8 cellular contexts compared by ENCODE assay signal in genomic region chr19:45403781-45404556, GRCh38. TPM values are rescaled to one million over a fixed set of nuclear protein-coding genes. Genes with fewer than 3 reads are reported as not detected.
DNase-seq lines count a peak whose midpoint lies in the region; ATAC-seq lines count a peak whose summit lies in the region.

No MANE protein-coding gene starts in this region.

- 38 to 40% methylated on average over 21 to 25 of the region's 25 CpGs for WGBS in GM23248 (ENCODE audit: low coverage in 1 of 2, low lambda C conversion rate in 2 of 2, missing lambda C conversion rate in 2 of 2), 2 experiments

- no peaks in the 10 kb centered on the region for H3K27me3 ChIP-seq in GM23248 (replicated peaks; ENCODE audit: insufficient read depth)
- H3K27me3 ChIP-seq in adipocyte (replicated peaks; ENCODE audit: control insufficient read depth, insufficient read depth, low read length): no peaks in the 10 kb centered on the region
- H3K27me3 ChIP-seq in iPS-18a (ENCODE audit: control insufficient read depth, insufficient read depth, low read length): peaks cover 32% of the 10 kb centered on the region

- peak overlapping the region; percentile 85 for H2AFZ ChIP-seq in GM23248

- no peaks in the 10 kb centered on the region for H3K9me2 ChIP-seq in GM23248 (ENCODE audit: insufficient read depth)

- peaks cover 25% of the 10 kb centered on the region; the same call in 1 of the 2 replicates for H3K4me1 ChIP-seq in GM23248 (ENCODE audit: insufficient read depth)
- H3K4me1 ChIP-seq in adipocyte (ENCODE audit: control insufficient read depth, insufficient read depth, low read length): peaks cover 28% of the 10 kb centered on the region
- H3K4me1 ChIP-seq in iPS-18a (ENCODE audit: control insufficient read depth, low read depth, low read length): peaks cover 5% of the 10 kb centered on the region

- DNase-seq in AG20443 (ENCODE audit: low spot score) (peak; percentile 48), GM23248 (peak; percentile 41), SHP77 (lab: John Stamatoyannopoulos, UW) (peak; percentile 12 to 55), adipocyte (ENCODE audit: low read depth) (peak; percentile 57)
- DNase-seq in stimulated activated CD4-positive, alpha-beta T cell treated with anti-CD3 and anti-CD28 coated beads, Interleukin-2, amount 100 ng/mL, for 24 hours: peak; percentile 67 to 75

- H3K36me3 ChIP-seq in GM23248 (ENCODE audit: low read depth) (no peaks in the 10 kb centered on the region), adipocyte (ENCODE audit: control insufficient read depth, insufficient read depth, low read length, severe bottlenecking) (no peaks in the 10 kb centered on the region), iPS-18a (ENCODE audit: control insufficient read depth, low read depth, low read length) (no peaks in the 10 kb centered on the region)

- H3K4me3 ChIP-seq in GM23248: peak overlapping the region; percentile 83
- H3K4me3 ChIP-seq in adipocyte (ENCODE audit: low read length): peak overlapping the region; percentile 96
- H3K4me3 ChIP-seq in iPS-18a (ENCODE audit: low read length): peak overlapping the region; percentile 90

- H3K4me2 ChIP-seq in GM23248 (ENCODE audit: unreplicated experiment): peak overlapping the region; percentile 95

- peaks cover 8% of the 10 kb centered on the region; the same call in 1 of the 2 replicates for H3F3A ChIP-seq in GM23248 (ENCODE audit: insufficient read depth)

- in situ Hi-C loops in GM23248 (cut with MboI): no loop called here

- no peaks in the 10 kb centered on the region for H4K20me1 ChIP-seq in GM23248 (ENCODE audit: insufficient read depth)

- no peak overlapping the region for H3K27ac ChIP-seq in GM23248
- no peak overlapping the region for H3K27ac ChIP-seq in iPS-18a (ENCODE audit: low read length)

- ATAC-seq in HG03108 (IDR thresholded peaks at IDR 0.05; ENCODE audit: unreplicated experiment) (no peak), HG02588 (IDR thresholded peaks at IDR 0.05; ENCODE audit: unreplicated experiment) (no peak)

- H3K79me2 ChIP-seq in GM23248 (ENCODE audit: insufficient read depth): peaks cover 28% of the 10 kb centered on the region

- H3K9ac ChIP-seq in GM23248 (peak overlapping the region; percentile 90; the same call in 1 of the 2 replicates), adipocyte (ENCODE audit: low read length) (peak overlapping the region; percentile 96), iPS-18a (ENCODE audit: low read length) (peak overlapping the region; percentile 8)

- H3K9me3 ChIP-seq in GM23248 (ENCODE audit: low read depth) (no peaks in the 10 kb centered on the region), adipocyte (ENCODE audit: control insufficient read depth, low read length) (no peaks in the 10 kb centered on the region), iPS-18a (ENCODE audit: control insufficient read depth, low read depth, low read length) (no peaks in the 10 kb centered on the region)

RNA-seq across cellular contexts. Expression of gene PPP1R13L, which starts 0.9 kb away (rescaled TPM):
- 3.9 and 36.5 TPM in 2 replicates for total RNA-seq in GM23248 (2014; rRNA removed; shearing (Covaris generic))
- 6.2 and 6.4 TPM in 2 replicates for polyA plus RNA-seq in GM23248 (2016; fragmentation: Nextera tagmentation; extraction: Ambion mirVana)

RNA-seq across cellular contexts. Expression of gene POLR1G, which starts 2.5 kb away (rescaled TPM):
- 3.9 and 8.8 TPM in 2 replicates for total RNA-seq in GM23248 (2014; rRNA removed; shearing (Covaris generic))
- 7.2 and 10.8 TPM in 2 replicates for polyA plus RNA-seq in GM23248 (2016; fragmentation: Nextera tagmentation; extraction: Ambion mirVana)

RNA-seq across cellular contexts. Expression of gene ERCC1, which starts 19.7 kb away (rescaled TPM):
- total RNA-seq in GM23248 (2014; rRNA removed; shearing (Covaris generic)): 63.0 and 79.8 TPM in 2 replicates
- polyA plus RNA-seq in GM23248 (2016; fragmentation: Nextera tagmentation; extraction: Ambion mirVana): 89.0 and 90.9 TPM in 2 replicates

RNA-seq across cellular contexts. Expression of gene ERCC2, which starts 33.6 kb away (rescaled TPM):
- total RNA-seq in GM23248 (2014; rRNA removed; shearing (Covaris generic)): 29.8 and 32.3 TPM in 2 replicates
- 13.7 TPM in 2 replicates for polyA plus RNA-seq in GM23248 (2016; fragmentation: Nextera tagmentation; extraction: Ambion mirVana)

Comparison
In these comparisons a context has a peak if more than half of its experiments do, and no peak if none do; other contexts are left out.
1. H3K9ac ChIP-seq: peak in every context shown above with its lines; median percentile 96 in adipocyte; 90 in GM23248; 8 in iPS-18a.